Comparison of ENCODE assay signal across 8 cellular contexts in genomic region chr2:181656450-181657261, GRCh38. TPM values are rescaled to one million over a fixed set of nuclear protein-coding genes. Genes with fewer than 3 reads are reported as not detected.
DNase-seq lines count a peak whose midpoint lies in the region; ATAC-seq and TF ChIP-seq lines count a peak whose summit lies in the region.

Gene CERKL, minus strand, starts transcription at chr2:181657105. Its CDS starts 99 bp downstream, at chr2:181657006.

- POLR2A ChIA-PET in Caco-2 (lab: Charles Lee) (no interaction called here), PC-9 (lab: Charles Lee; ENCODE audit: unreplicated experiment) (interaction anchor here (0.6 kb wide), 1 partner anchor 1853 kb away, joined by 9 read pairs; no protein-coding TSS in a partner anchor)

- H4K20me1 ChIP-seq in PC-9 (ENCODE audit: insufficient read depth): no peaks in the 10 kb centered on the region

- ATAC-seq in GM19043 (IDR thresholded peaks at IDR 0.05; ENCODE audit: low read depth, unreplicated experiment): peak; percentile 82
- ATAC-seq in HG03095 (IDR thresholded peaks at IDR 0.05; ENCODE audit: unreplicated experiment): peak; percentile 79
- ATAC-seq in left lung: peak; percentile 98

- H3K4me1 ChIP-seq in Caco-2 (peaks cover 12% of the 10 kb centered on the region), PC-9 (replicated peaks; ENCODE audit: insufficient read depth) (0 out of 2 replicates have a peak, but pooled peaks cover 6% of the 10 kb centered on the region), left lung (peaks cover 5 to 11% of the 10 kb centered on the region in 2 donors), subcutaneous abdominal adipose tissue (ENCODE audit: control insufficient read depth in 5 of 5, insufficient read depth in 5 of 5, low read length in 5 of 5) (peaks cover 6 to 14% (median 12%) of the 10 kb centered on the region in 5 donors)

- H3K27ac ChIP-seq in PC-9: no peak within 1 kb of the TSS
- no peak within 1 kb of the TSS for H3K27ac ChIP-seq in left lung
- H3K27ac ChIP-seq in subcutaneous abdominal adipose tissue (ENCODE audit: low read depth, low read length): no peak within 1 kb of the TSS

- CTCF ChIA-PET in Caco-2 (lab: Charles Lee): interaction anchor here (0.5 kb wide), 1 partner anchor 1381 kb away, joined by 3 read pairs; no protein-coding TSS in a partner anchor
- CTCF ChIA-PET in PC-9 (lab: Charles Lee): no interaction called here

- no peaks in the 10 kb centered on the region for H3K27me3 ChIP-seq in Caco-2 (replicated peaks; ENCODE audit: control insufficient read depth, insufficient read depth, low read length)
- H3K27me3 ChIP-seq in PC-9 (ENCODE audit: insufficient read depth, low read depth): no peaks in the 10 kb centered on the region
- peaks cover 2 to 57% of the 10 kb centered on the region in 2 donors for H3K27me3 ChIP-seq in left lung
- H3K27me3 ChIP-seq in subcutaneous abdominal adipose tissue (ENCODE audit: control insufficient read depth in 5 of 5, insufficient read depth in 4 of 5, low read length in 5 of 5): peaks cover 2 to 19% (median 12%) of the 10 kb centered on the region in 5 donors

- no peaks in the 10 kb centered on the region for H3K79me2 ChIP-seq in PC-9 (ENCODE audit: low read depth)

- intact Hi-C loops in Caco-2 (cut with micrococcal nuclease; ENCODE audit: unreplicated experiment): no loop called here
- intact Hi-C loops in PC-9 (cut with micrococcal nuclease; ENCODE audit: unreplicated experiment): loop anchor here (2.0 kb wide), 1 partner anchor 20 kb away; no protein-coding TSS in a partner anchor
- intact Hi-C loops in left lung (cut with DNase I): no loop called here

- peaks cover 20% of the 10 kb centered on the region for H3K4me1 Mint-ChIP-seq in Caco-2 (ENCODE audit: low read depth, unreplicated experiment)

- H3K27me3 Mint-ChIP-seq in Caco-2 (ENCODE audit: insufficient read depth, unreplicated experiment): peaks cover 7% of the 10 kb centered on the region

- peak within 1 kb of the TSS; percentile 61 for H3K4me3 Mint-ChIP-seq in Caco-2 (ENCODE audit: unreplicated experiment)

- no peaks in the 10 kb centered on the region for H3F3A ChIP-seq in PC-9 (ENCODE audit: insufficient read depth, low read depth)

- H3K36me3 Mint-ChIP-seq in Caco-2 (ENCODE audit: insufficient read depth, unreplicated experiment): no peaks in the 10 kb centered on the region

- H3K4me3 ChIP-seq in Caco-2 (ENCODE audit: low read depth, low read length) (peak within 1 kb of the TSS; percentile 30), PC-9 (peak within 1 kb of the TSS; percentile 52), left lung (peak within 1 kb of the TSS; percentile 47 to 52), subcutaneous abdominal adipose tissue (ENCODE audit: low read depth in 1 of 5, low read length in 5 of 5) (peak within 1 kb of the TSS; percentile 40 to 69 (median 59))

- TF ChIP-seq CTCF in Caco-2 (IDR thresholded peaks at IDR 0.05; ENCODE audit: insufficient read depth in 1 of 2, low read depth in 1 of 2, low read length in 1 of 2, severe bottlenecking in 1 of 2, unreplicated experiment in 1 of 2): no peak
- no peak for TF ChIP-seq CTCF in PC-9 (conservative IDR thresholded peaks at IDR 0.05)
- TF ChIP-seq CTCF in left lung (IDR thresholded peaks at IDR 0.05): no peak

- H3K9me2 ChIP-seq in PC-9 (ENCODE audit: insufficient read depth): no peaks in the 10 kb centered on the region

- no peaks in the 10 kb centered on the region for H3K9me3 ChIP-seq in Caco-2
- no peaks in the 10 kb centered on the region for H3K9me3 ChIP-seq in PC-9 (ENCODE audit: insufficient read depth, low read depth)
- no peaks in the 10 kb centered on the region for H3K9me3 ChIP-seq in left lung
- no peaks in the 10 kb centered on the region for H3K9me3 ChIP-seq in subcutaneous abdominal adipose tissue (ENCODE audit: control insufficient read depth in 5 of 5, low read length in 5 of 5)

- H3K27ac Mint-ChIP-seq in Caco-2 (ENCODE audit: unreplicated experiment): no peak within 1 kb of the TSS

- DNase-seq in Caco-2: peak; percentile 9 to 48
- peak; percentile 48 to 89 for DNase-seq in PC-9
- DNase-seq in cerebellar nuclear complex (lab: John Stamatoyannopoulos, UW): peak; percentile 10 to 55
- DNase-seq in left lung: peak; percentile 68 to 88
- no peak for DNase-seq in NCI-H345 treated with DMSO at 0.1 percent for 48 hours (lab: John Stamatoyannopoulos, UW; ENCODE audit: unreplicated experiment)

- no TSS peak for BruUV-seq in Caco-2 (replicated peaks; lab: Mats Ljungman, UMichigan)
- BruUV-seq in PC-9 (replicated peaks; lab: Mats Ljungman, UMichigan): TSS peak; percentile 42

- peak within 1 kb of the TSS in 1 of 5 donors; percentile 52 for H3K9ac ChIP-seq in subcutaneous abdominal adipose tissue (ENCODE audit: low read length in 5 of 5)

- no peaks in the 10 kb centered on the region for H3K36me3 ChIP-seq in Caco-2 (ENCODE audit: control insufficient read depth, insufficient read depth, low read length)
- no peaks in the 10 kb centered on the region for H3K36me3 ChIP-seq in PC-9 (ENCODE audit: low read depth)
- no peaks in the 10 kb centered on the region for H3K36me3 ChIP-seq in left lung
- H3K36me3 ChIP-seq in subcutaneous abdominal adipose tissue (ENCODE audit: control insufficient read depth in 5 of 5, insufficient read depth in 5 of 5, low read length in 5 of 5): no peaks in the 10 kb centered on the region

- H3K9me3 Mint-ChIP-seq in Caco-2 (ENCODE audit: unreplicated experiment): no peaks in the 10 kb centered on the region

- peak within 1 kb of the TSS; percentile 74 for H3K4me2 ChIP-seq in PC-9

- peak within 1 kb of the TSS; percentile 91 for H2AFZ ChIP-seq in PC-9

RNA-seq across cellular contexts. Expression of gene CERKL, which starts in this region (rescaled TPM):
- total RNA-seq in Caco-2 (2022): not detected in 2 replicates
- 1.5 and 1.6 TPM in 2 replicates for total RNA-seq in PC-9 (2021)
- 1 to 10 TPM in 1 of 2 donors, under 1 TPM in 1; 0.41 to 1.3 TPM for total RNA-seq in left lung

Comparison
In these comparisons a context has a peak if more than half of its experiments do, and no peak if none do; other contexts are left out.
1. Peak in DNase-seq and H3K4me3 ChIP-seq in Caco-2; RNA of the gene not detected or under 1 TPM.